Comparison of ENCODE assay signal across 8 cellular contexts in the genomic region with DNA sequence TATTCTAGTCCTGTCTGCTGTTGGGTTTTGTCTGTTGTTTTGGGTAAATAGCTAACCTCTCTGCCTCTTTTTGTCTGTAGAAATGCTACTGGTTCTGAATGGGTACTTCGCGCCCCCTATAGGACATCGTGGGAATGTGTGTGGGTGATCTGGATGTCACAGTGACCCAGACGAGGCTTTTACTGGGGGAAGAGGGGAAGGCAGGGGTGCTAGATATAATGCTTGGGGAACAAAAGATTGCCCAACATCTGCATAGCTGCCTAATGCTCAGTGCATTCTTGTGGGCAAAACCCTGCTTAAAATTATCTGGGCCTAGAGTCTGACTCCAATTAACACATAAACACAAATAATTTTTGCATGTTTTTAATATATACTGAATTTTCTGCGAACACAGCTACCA. TPM values are rescaled to one million over a fixed set of nuclear protein-coding genes. Genes with fewer than 3 reads are reported as not detected.
DNase-seq lines count a peak whose midpoint lies in the region; ATAC-seq, FAIRE-seq and TF ChIP-seq lines count a peak whose summit lies in the region.

No MANE protein-coding gene starts in this region.

- intact Hi-C loops in thyroid gland (cut with DNase I) = no loop called here

- H3K4me3 ChIP-seq in fibroblast of lung (replicated peaks in 1 of 4; ENCODE audit: control extremely low read depth in 1 of 4, insufficient read depth in 1 of 4, low read depth in 3 of 4, low read length in 4 of 4) (no peak overlapping the region), thyroid gland (replicated peaks in 1 of 3) (no peak overlapping the region)

- H3K4me1 ChIP-seq in fibroblast of lung (ENCODE audit: control insufficient read depth, extremely low read depth, insufficient read depth, low read length) = peaks cover 27% of the 10 kb centered on the region
- H3K4me1 ChIP-seq in thyroid gland = peaks cover 77 to 85% of the 10 kb centered on the region in 2 donors

- TF ChIP-seq POLR2A in thyroid gland (IDR thresholded peaks at IDR 0.05) = no peak

- H3K9me3 ChIP-seq in fibroblast of lung (ENCODE audit: control insufficient read depth, insufficient read depth, low read depth, low read length) = no peaks in the 10 kb centered on the region
- H3K9me3 ChIP-seq in thyroid gland = no peaks in the 10 kb centered on the region

- H3K79me2 ChIP-seq in fibroblast of lung (ENCODE audit: control insufficient read depth, insufficient read depth, low read length) = no peaks in the 10 kb centered on the region

- H3K27me3 ChIP-seq in fibroblast of lung (ENCODE audit: control insufficient read depth, insufficient read depth, low read length) (no peaks in the 10 kb centered on the region), thyroid gland (no peaks in the 10 kb centered on the region)

- no peak overlapping the region for H3K27ac ChIP-seq in fibroblast of lung (ENCODE audit: insufficient read depth, low read length)
- no peak overlapping the region for H3K27ac ChIP-seq in thyroid gland

- WGBS in thyroid gland, 2 donors = 29 to 31% methylated on average over 5 of the region's 5 CpGs

- no peak for ATAC-seq in omental fat pad (ENCODE audit: low FRiP score)

- no peak overlapping the region for H3K9ac ChIP-seq in fibroblast of lung (ENCODE audit: insufficient read depth, low read length)

- TF ChIP-seq CTCF in fibroblast of lung (conservative IDR thresholded peaks at IDR 0.05 in 1 of 2, IDR thresholded peaks at IDR 0.05 in 1 of 2; ENCODE audit: low read depth in 1 of 2, low read length in 2 of 2) (peak; percentile 87 to 95), omental fat pad (IDR thresholded peaks at IDR 0.05) (peak in 1 of 3 donors; percentile 27), thyroid gland (IDR thresholded peaks at IDR 0.05) (peak; percentile 18 to 72 (median 64))

- H3K4me2 ChIP-seq in fibroblast of lung (ENCODE audit: extremely low read depth, insufficient read depth, low read length) = no peak overlapping the region

- H3K36me3 ChIP-seq in fibroblast of lung (ENCODE audit: control insufficient read depth, insufficient read depth, low read length) (no peaks in the 10 kb centered on the region), thyroid gland (no peaks in the 10 kb centered on the region)

- DNase-seq in AG20443 (ENCODE audit: low spot score) = peak; percentile 79
- DNase-seq in GM19239 (ENCODE audit: insufficient read length, low spot score) = peak; percentile 43
- peak; percentile 56 for DNase-seq in HTR-8/SVneo (ENCODE audit: insufficient read length, low spot score)
- DNase-seq in OCI-M1 (lab: John Stamatoyannopoulos, UW) = peak; percentile 83
- peak; percentile 66 for DNase-seq in activated T-cell treated with anti-CD3 and anti-CD28 coated beads for 24 hours (ENCODE audit: low read depth)
- peak; percentile 57 to 76 for DNase-seq in fibroblast of lung (ENCODE audit: low read depth in 2 of 2)
- DNase-seq in omental fat pad (ENCODE audit: low spot score) = peak; percentile 68
- DNase-seq in thyroid gland = peak; percentile 59 to 74

- no peaks in the 10 kb centered on the region for H4K20me1 ChIP-seq in fibroblast of lung (ENCODE audit: control insufficient read depth, extremely low read depth, insufficient read depth, low read length)

- no peak overlapping the region for H2AFZ ChIP-seq in fibroblast of lung (ENCODE audit: low read length)

- FAIRE-seq in GM19239 (lab: Jason Lieb, UNC) (peak; percentile 56), HTR-8/SVneo (lab: Jason Lieb, UNC) (no peak)

RNA-seq across cellular contexts. Expression of gene BMAL1, which starts 57.7 kb away (rescaled TPM):
- total RNA-seq in fibroblast of lung (11.2 and 13.1 TPM in 2 replicates), omental fat pad (10 to 100 TPM; 52.5 to 60.5 (median 53.9) TPM), thyroid gland (10 to 100 TPM; 41.2 to 97.5 (median 50.7) TPM)
- 10.7 and 12.9 TPM in 2 replicates for polyA plus RNA-seq in fibroblast of lung
- 6.3 and 8.2 TPM in 2 replicates for polyA plus RNA-seq in fibroblast of lung (2012)
- polyA minus RNA-seq in fibroblast of lung (ENCODE audit: low replicate concordance) = 3.6 and 11.7 TPM in 2 replicates
